7 cellular contexts compared by ENCODE assay signal in the genomic region with DNA sequence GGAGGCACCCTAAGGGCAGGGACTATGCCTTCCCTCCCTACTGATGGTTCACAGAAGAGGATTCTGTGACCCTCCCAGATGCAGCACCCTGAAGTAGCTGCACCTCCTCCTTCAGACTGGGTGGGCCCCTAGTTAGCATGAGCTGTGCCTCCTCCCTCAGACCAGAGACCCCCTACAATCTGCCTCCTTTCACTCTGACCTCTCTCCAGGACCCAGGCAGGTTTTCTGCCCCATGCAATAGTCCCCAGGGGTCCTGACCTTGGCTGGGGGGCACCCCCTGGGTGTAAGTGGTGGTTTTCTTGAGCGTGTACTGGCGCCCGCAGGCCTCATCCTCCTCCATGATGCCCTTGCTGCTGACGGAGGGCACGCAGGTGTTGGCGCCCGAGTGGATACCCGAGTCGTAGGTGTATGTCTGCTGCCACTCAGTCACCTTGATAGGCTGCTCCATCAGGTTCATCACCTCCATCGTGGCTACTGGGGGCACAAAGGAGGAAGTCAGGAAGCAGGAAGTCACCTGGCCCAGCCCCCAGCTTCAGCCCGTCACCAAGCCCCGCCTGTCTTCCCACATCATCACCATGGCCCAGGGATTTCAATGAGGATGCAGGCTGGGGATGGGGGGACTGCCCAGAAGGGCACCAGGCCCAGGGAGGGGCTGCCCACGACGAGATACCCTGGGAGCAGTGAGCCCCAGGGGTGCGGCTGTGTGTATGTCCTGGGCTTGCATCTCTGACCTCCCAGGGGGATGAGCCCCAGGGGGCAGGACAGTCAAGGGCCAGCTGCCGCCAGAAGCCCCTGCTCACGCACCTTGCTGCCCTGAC. TPM values are rescaled to one million over a fixed set of nuclear protein-coding genes. Genes with fewer than 3 reads are reported as not detected.
DNase-seq lines count a peak whose midpoint lies in the region; TF ChIP-seq lines count a peak whose summit lies in the region.
"Had no signal": no experiment of that assay in that cellular context is flagged by ENCODE, and none has a peak within 500 bp of the region (broad histone marks: within the 10 kb centered on the region; RNA-seq: fewer than 3 reads in every experiment).

No MANE protein-coding gene starts in this region.

- H3K4me1 ChIP-seq in Peyer's patch = peaks cover 0 to 53% (median 24%) of the 10 kb centered on the region in 4 donors
- H3K4me1 ChIP-seq in mucosa of rectum (ENCODE audit: control insufficient read depth in 2 of 2, insufficient read depth in 2 of 2, low read length in 2 of 2) = peaks cover 46 to 52% of the 10 kb centered on the region in 2 donors

- no peak for TF ChIP-seq POLR2A in Peyer's patch (IDR thresholded peaks at IDR 0.05)

- peak overlapping the region in 3 of 4 donors; percentile 81 to 100 (median 97) for H3K27ac ChIP-seq in Peyer's patch
- peak overlapping the region; percentile 95 for H3K27ac ChIP-seq in mucosa of rectum (ENCODE audit: low read depth in 2 of 2, low read length in 2 of 2)

- peak overlapping the region; percentile 72 to 82 for H3K9ac ChIP-seq in mucosa of rectum (ENCODE audit: low read depth in 1 of 2, low read length in 2 of 2)

- DNase-seq in Peyer's patch (no peak), NCI-H1105 treated with DMSO at 0.1 percent for 48 hours (lab: John Stamatoyannopoulos, UW) (no peak), GF-D8 (lab: John Stamatoyannopoulos, UW) (no peak)
- DNase-seq: activated T-cell treated with anti-CD3 and anti-CD28 coated beads, Interleukin-2, amount 50 U/mL, for 1 hour; NCI-H187 treated with DMSO at 0.1 percent for 48 hours had no signal

- no peak for TF ChIP-seq CTCF in Peyer's patch (IDR thresholded peaks at IDR 0.05)

- peak overlapping the region in 1 of 4 donors; percentile 38 for H3K4me3 ChIP-seq in Peyer's patch
- H3K4me3 ChIP-seq in mucosa of rectum (ENCODE audit: low read length in 2 of 2) = peak overlapping the region; percentile 25 to 26

- peaks cover 0 to 63% (median 3%) of the 10 kb centered on the region in 3 donors for H3K36me3 ChIP-seq in Peyer's patch
- H3K36me3 ChIP-seq in mucosa of rectum (ENCODE audit: control insufficient read depth in 2 of 2, insufficient read depth in 2 of 2, low read length in 2 of 2) = peaks cover 47 to 48% of the 10 kb centered on the region in 2 donors

- H3K27me3 ChIP-seq in Peyer's patch (no peaks in the 10 kb centered on the region), mucosa of rectum (ENCODE audit: control insufficient read depth in 2 of 2, insufficient read depth in 2 of 2, low read length in 2 of 2) (no peaks in the 10 kb centered on the region)

- H3K9me3 ChIP-seq in Peyer's patch (no peaks in the 10 kb centered on the region), mucosa of rectum (ENCODE audit: control insufficient read depth in 2 of 2, low read length in 2 of 2) (no peaks in the 10 kb centered on the region)

RNA-seq across cellular contexts. Expression of a gene that starts 14.9 kb away (rescaled TPM):
- 100 to 1,000 TPM; 229 to 585 (median 505) TPM for total RNA-seq in Peyer's patch

RNA-seq across cellular contexts. Expression of a gene that starts 37.2 kb away (rescaled TPM):
- 1 to 10 TPM in 1 of 4 donors, under 1 TPM in 1, not detected in 2; 0.94 to 5.0 TPM for total RNA-seq in Peyer's patch
- total RNA-seq: left lobe of liver had no signal

RNA-seq across cellular contexts. Expression of a gene that starts 40.2 kb away (rescaled TPM):
- total RNA-seq in Peyer's patch = 10 to 100 TPM in 3 of 4 donors, 1 to 10 TPM in 1; 9.5 to 23.1 (median 18.0) TPM

RNA-seq across cellular contexts. Expression of a gene that starts 41.2 kb away (rescaled TPM):
- total RNA-seq in Peyer's patch = 100 to 1,000 TPM in 1 of 4 donors, 10 to 100 TPM in 2, 1 to 10 TPM in 1; 7.2 to 130 (median 11.2) TPM

RNA-seq across cellular contexts. Expression of a gene that starts 59.5 kb away (rescaled TPM):
- not detected for total RNA-seq in Peyer's patch
- total RNA-seq: left lobe of liver had no signal
